In genomic region chr15:28987337-28987736, GRCh38 we compare ENCODE assay signal across 12 cellular contexts.
"Had no signal": no experiment of that assay in that cellular context is flagged by ENCODE, and none has a peak within 500 bp of the region (broad histone marks: within the 10 kb centered on the region; RNA-seq: fewer than 3 reads in every experiment).

No MANE protein-coding gene starts in this region.

- H3K27me3 Mint-ChIP-seq: T-cell had no signal

- H3K4me2 ChIP-seq: neural progenitor cell, SK-N-SH had no signal

- H3K4me3 Mint-ChIP-seq: mesothelial cell of epicardium, neural progenitor cell, T-cell had no signal

- H3K27ac Mint-ChIP-seq: mesothelial cell of epicardium, neural progenitor cell had no signal

- DNase-seq: activated CD8-positive, alpha-beta memory T cell treated with anti-CD3 and anti-CD28 coated beads for 24 hours; activated effector memory CD4-positive, alpha-beta T cell treated with Interleukin-2 at 50 U/mL for 16 hours; adrenal gland; right lobe of liver; SHP77; SK-N-SH; T-cell; T1000; transverse colon had no signal

- H3K36me3 Mint-ChIP-seq: mesothelial cell of epicardium had no signal

- H3K36me3 ChIP-seq: adrenal gland, neural progenitor cell, right lobe of liver, transverse colon had no signal

- H3K9me3 ChIP-seq: adrenal gland, right lobe of liver, SK-N-SH, transverse colon had no signal

- H3K9me2 ChIP-seq: SK-N-SH had no signal

- H3K9ac ChIP-seq: neural progenitor cell, SK-N-SH had no signal

- H3K4me1 ChIP-seq: adrenal gland, right lobe of liver, transverse colon had no signal

- H2AFZ ChIP-seq: neural progenitor cell had no signal

- H3K27me3 ChIP-seq: adrenal gland, neural progenitor cell, right lobe of liver, transverse colon had no signal

- H3K27ac ChIP-seq: adrenal gland, neural progenitor cell, right lobe of liver, transverse colon had no signal

- ATAC-seq: right lobe of liver, T-cell had no signal

- H3K4me3 ChIP-seq: adrenal gland, lung, neural progenitor cell, right lobe of liver, transverse colon had no signal
